Comparison of ENCODE assay signal across 8 cellular contexts in genomic region chr7:55132890-55133551, GRCh38.
A peak's percentile ranks its signal among the peaks of the same experiment; 100 is the strongest.
DNase-seq lines count a peak whose midpoint lies in the region; TF ChIP-seq lines count a peak whose summit lies in the region.

No MANE protein-coding gene starts in this region.

- H3K4me3 Mint-ChIP-seq in activated CD4-positive, alpha-beta T cell treated with anti-CD3 and anti-CD28 coated beads, Interleukin-2, amount 10 ng/mL, durations not matched to agents 24 days and 14 days, result no peak overlapping the region

- H3K36me3 ChIP-seq in Peyer's patch, result no peaks in the 10 kb centered on the region

- no peak overlapping the region for H3K4me3 ChIP-seq in Peyer's patch

- peaks cover 9% of the 10 kb centered on the region for H3K9me3 Mint-ChIP-seq in activated CD4-positive, alpha-beta T cell treated with anti-CD3 and anti-CD28 coated beads, Interleukin-2, amount 10 ng/mL, durations not matched to agents 24 days and 14 days

- peaks cover 15% of the 10 kb centered on the region for H3K4me1 Mint-ChIP-seq in activated CD4-positive, alpha-beta T cell treated with anti-CD3 and anti-CD28 coated beads, Interleukin-2, amount 10 ng/mL, durations not matched to agents 24 days and 14 days

- no peaks in the 10 kb centered on the region for H3K36me3 Mint-ChIP-seq in activated CD4-positive, alpha-beta T cell treated with anti-CD3 and anti-CD28 coated beads, Interleukin-2, amount 10 ng/mL, durations not matched to agents 24 days and 14 days (ENCODE audit: low read depth)

- peak overlapping the region; percentile 57 for H3K27ac Mint-ChIP-seq in activated CD4-positive, alpha-beta T cell treated with anti-CD3 and anti-CD28 coated beads, Interleukin-2, amount 10 ng/mL, durations not matched to agents 24 days and 14 days

- TF ChIP-seq CTCF in Peyer's patch (IDR thresholded peaks at IDR 0.05), result no peak

- peaks cover 0 to 45% (median 1%) of the 10 kb centered on the region in 4 donors for H3K4me1 ChIP-seq in Peyer's patch

- H3K27me3 Mint-ChIP-seq in activated CD4-positive, alpha-beta T cell treated with anti-CD3 and anti-CD28 coated beads, Interleukin-2, amount 10 ng/mL, durations not matched to agents 24 days and 14 days, result peaks cover 9% of the 10 kb centered on the region

- peak; percentile 61 for DNase-seq in activated CD4-positive, alpha-beta T cell treated with anti-CD3 and anti-CD28 coated beads, Interleukin-2, amount 10 ng/mL, durations not matched to agents 24 days and 14 days
- no peak for DNase-seq in activated CD4-positive, alpha-beta T cell treated with anti-CD3 and anti-CD28 coated beads, Interleukin-2, amount 50 U/mL, for 1 hour
- DNase-seq in Peyer's patch (peak in 2 of 3 donors; percentile 78 to 85), fibroblast of gingiva (ENCODE audit: low read depth) (peak; percentile 96), smooth muscle cell of the brain vasculature (ENCODE audit: low read depth, low spot score) (peak; percentile 86), NCI-H510A (lab: John Stamatoyannopoulos, UW) (no peak), posterior cingulate gyrus (no peak), DMS 273 (lab: John Stamatoyannopoulos, UW; ENCODE audit: unreplicated experiment) (no peak)

- H3K27ac ChIP-seq in Peyer's patch, result peak overlapping the region; percentile 24 to 77 (median 49)

- intact Hi-C loops in activated CD4-positive, alpha-beta T cell treated with anti-CD3 and anti-CD28 coated beads, Interleukin-2, amount 10 ng/mL, durations not matched to agents 24 days and 14 days (cut with micrococcal nuclease), result loop anchor here (2.0 to 5.0 kb wide), 3 partner anchors 46 to 174 kb away; no protein-coding TSS in a partner anchor
- intact Hi-C loops in posterior cingulate gyrus (cut with DNase I), result no loop called here

- H3K9me3 ChIP-seq in Peyer's patch, result no peaks in the 10 kb centered on the region

- TF ChIP-seq POLR2A in Peyer's patch (IDR thresholded peaks at IDR 0.05), result peak in 1 of 2 donors; percentile 37

- H3K27me3 ChIP-seq in Peyer's patch, result no peaks in the 10 kb centered on the region

Comparison
In these comparisons a context has a peak if more than half of its experiments do, and no peak if none do; other contexts are left out.
1. DNase-seq: peak in activated CD4-positive, alpha-beta T cell treated with anti-CD3 and anti-CD28 coated beads, Interleukin-2, amount 10 ng/mL, durations not matched to agents 24 days and 14 days (single experiment), Peyer's patch (2 of 3), fibroblast of gingiva (single experiment) and smooth muscle cell of the brain vasculature (single experiment); none in activated CD4-positive, alpha-beta T cell treated with anti-CD3 and anti-CD28 coated beads, Interleukin-2, amount 50 U/mL, for 1 hour (single experiment), NCI-H510A (single experiment), posterior cingulate gyrus (0 of 10) and DMS 273 (single experiment).